9 cellular contexts compared by ENCODE assay signal in the genomic region with DNA sequence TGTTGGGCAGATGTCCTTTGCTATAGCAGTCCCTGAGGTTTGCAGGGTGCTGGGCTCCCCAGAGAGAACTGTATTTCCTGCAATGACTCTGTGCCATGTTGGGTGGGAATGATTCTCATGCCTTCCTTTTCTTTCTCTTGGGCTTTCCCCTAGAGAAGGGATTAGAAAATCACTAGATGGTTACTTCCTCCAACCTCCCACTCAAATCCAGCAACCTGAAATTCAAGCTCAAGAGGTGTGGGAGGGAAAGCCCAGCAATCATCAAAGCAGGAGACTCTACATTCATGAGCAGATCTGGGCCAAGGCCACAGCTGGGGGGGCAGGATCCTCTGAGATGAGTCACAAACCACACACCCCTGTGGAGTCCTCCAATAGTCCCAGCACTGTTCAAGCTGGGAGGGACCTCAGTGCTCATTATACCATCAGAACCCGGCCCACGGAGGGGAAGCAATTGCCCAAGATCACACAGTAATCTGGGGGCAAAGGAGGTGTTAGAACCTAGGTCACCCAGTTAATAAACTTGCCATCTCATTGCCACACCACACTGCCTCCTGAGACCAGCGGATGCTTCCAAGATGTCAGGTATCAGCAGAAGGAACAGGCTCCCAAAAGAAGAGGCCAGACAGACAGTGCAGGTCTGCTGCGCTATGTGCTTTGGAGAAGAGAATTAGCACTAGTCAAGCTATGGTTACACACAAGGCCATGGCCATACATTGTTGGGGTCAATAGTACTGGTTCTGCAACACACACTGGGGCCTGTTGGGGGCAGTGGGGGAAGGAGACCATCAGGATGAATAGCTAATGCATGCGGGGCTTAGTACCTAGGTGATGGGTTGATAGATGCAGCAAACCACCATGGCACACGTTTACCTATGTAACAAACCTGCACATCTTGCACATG.
A peak's percentile ranks its signal among the peaks of the same experiment; 100 is the strongest.
DNase-seq lines count a peak whose midpoint lies in the region; ATAC-seq and TF ChIP-seq lines count a peak whose summit lies in the region.
"Had no signal": no experiment of that assay in that cellular context is flagged by ENCODE, and none has a peak within 500 bp of the region (broad histone marks: within the 10 kb centered on the region; RNA-seq: fewer than 3 reads in every experiment).

No MANE protein-coding gene starts in this region.

- no peak for TF ChIP-seq CTCF in natural killer cell (IDR thresholded peaks at IDR 0.05)
- peak; percentile 6; the same call in 1 of the 2 replicates for TF ChIP-seq CTCF in OCI-LY1 (IDR thresholded peaks at IDR 0.05; ENCODE audit: low read length)
- TF ChIP-seq CTCF in kidney epithelial cell (IDR thresholded peaks at IDR 0.05; ENCODE audit: insufficient read depth, low read length, poor library complexity, severe bottlenecking), result peak; percentile 6

- H3F3A ChIP-seq in OCI-LY1 (ENCODE audit: insufficient read depth, low read length), result no peaks in the 10 kb centered on the region

- H3K4me3 ChIP-seq in OCI-LY1 (ENCODE audit: low read depth, low read length, poor library complexity, severe bottlenecking), result no peak overlapping the region
- no peak overlapping the region for H3K4me3 ChIP-seq in kidney epithelial cell (ENCODE audit: low read depth, low read length)

- H3K27ac ChIP-seq in OCI-LY1 (ENCODE audit: low read depth, low read length, poor library complexity, severe bottlenecking) (no peak overlapping the region), caudate nucleus (ENCODE audit: low read depth, low read length) (no peak overlapping the region)

- no peak overlapping the region for H3K4me2 ChIP-seq in OCI-LY1 (ENCODE audit: low read length)

- intact Hi-C loops in natural killer cell (cut with micrococcal nuclease), result no loop called here

- H3K4me3 Mint-ChIP-seq in natural killer cell treated with Interleukin-12 subunit alpha and Interleukin-12 subunit beta and Interleukin-15 and Interleukin-18, amount 100 ng/mL, for 72 hours, result no peak overlapping the region
- no peak overlapping the region for H3K4me3 Mint-ChIP-seq in natural killer cell
- H3K4me3 Mint-ChIP-seq: neural crest cell had no signal

- no peaks in the 10 kb centered on the region for H3K36me3 Mint-ChIP-seq in natural killer cell treated with Interleukin-12 subunit alpha and Interleukin-12 subunit beta and Interleukin-15 and Interleukin-18, amount 100 ng/mL, for 72 hours
- H3K36me3 Mint-ChIP-seq in natural killer cell, result no peaks in the 10 kb centered on the region

- H3K9me3 ChIP-seq in OCI-LY1 (ENCODE audit: low read length), result no peaks in the 10 kb centered on the region

- H3K4me1 Mint-ChIP-seq in natural killer cell treated with Interleukin-12 subunit alpha and Interleukin-12 subunit beta and Interleukin-15 and Interleukin-18, amount 100 ng/mL, for 72 hours (ENCODE audit: low read depth in 2 of 2), result no peaks in the 10 kb centered on the region
- H3K4me1 Mint-ChIP-seq in natural killer cell, result no peaks in the 10 kb centered on the region
- H3K4me1 Mint-ChIP-seq: neural crest cell had no signal

- no peak overlapping the region for H3K9ac ChIP-seq in OCI-LY1 (ENCODE audit: low read length)

- H2AFZ ChIP-seq in OCI-LY1 (ENCODE audit: low read length), result no peak overlapping the region

- no peaks in the 10 kb centered on the region for H3K79me2 ChIP-seq in OCI-LY1 (ENCODE audit: insufficient read depth, low read length)

- no peaks in the 10 kb centered on the region for H3K9me2 ChIP-seq in OCI-LY1 (ENCODE audit: low read depth, low read length)

- peaks cover 14 to 24% of the 10 kb centered on the region in 2 donors for H3K27me3 Mint-ChIP-seq in natural killer cell treated with Interleukin-12 subunit alpha and Interleukin-12 subunit beta and Interleukin-15 and Interleukin-18, amount 100 ng/mL, for 72 hours
- peaks cover 5 to 21% of the 10 kb centered on the region in 2 donors for H3K27me3 Mint-ChIP-seq in natural killer cell (ENCODE audit: low read depth in 2 of 2)

- H3K4me1 ChIP-seq in OCI-LY1 (ENCODE audit: insufficient read depth, low read length, severe bottlenecking), result no peaks in the 10 kb centered on the region

- H3K27me3 ChIP-seq in OCI-LY1 (ENCODE audit: insufficient read depth, low read length), result no peaks in the 10 kb centered on the region
- no peaks in the 10 kb centered on the region for H3K27me3 ChIP-seq in kidney epithelial cell (ENCODE audit: control insufficient read depth, insufficient read depth, low read length)

- no peaks in the 10 kb centered on the region for H4K20me1 ChIP-seq in OCI-LY1 (ENCODE audit: insufficient read depth, low read length)

- H3K9me3 Mint-ChIP-seq in natural killer cell treated with Interleukin-12 subunit alpha and Interleukin-12 subunit beta and Interleukin-15 and Interleukin-18, amount 100 ng/mL, for 72 hours, result no peaks in the 10 kb centered on the region
- H3K9me3 Mint-ChIP-seq in natural killer cell, result no peaks in the 10 kb centered on the region
- H3K9me3 Mint-ChIP-seq: neural crest cell had no signal

- DNase-seq in natural killer cell treated with Interleukin-12 subunit alpha and Interleukin-12 subunit beta and Interleukin-15 and Interleukin-18, amount 100 ng/mL, for 72 hours (ENCODE audit: low spot score), result no peak
- no peak for DNase-seq in natural killer cell
- peak; percentile 81 for DNase-seq in kidney epithelial cell (ENCODE audit: low read depth)
- DNase-seq in NAMALWA (ENCODE audit: low spot score), result no peak
- no peak for DNase-seq in caudate nucleus (lab: John Stamatoyannopoulos, UW)
- no peak for DNase-seq in NCI-H1436 treated with DMSO at 0.1 percent for 48 hours (lab: John Stamatoyannopoulos, UW)

- ATAC-seq in natural killer cell treated with Interleukin-12 subunit alpha and Interleukin-12 subunit beta and Interleukin-15 and Interleukin-18, amount 100 ng/mL, for 72 hours, result peak; percentile 69 to 70
- ATAC-seq in natural killer cell (no peak), HG02884 (IDR thresholded peaks at IDR 0.05; ENCODE audit: unreplicated experiment) (peak; percentile 94)

- H3K36me3 ChIP-seq in OCI-LY1 (ENCODE audit: insufficient read depth, low read length) (no peaks in the 10 kb centered on the region), kidney epithelial cell (ENCODE audit: control insufficient read depth, insufficient read depth, low read length) (no peaks in the 10 kb centered on the region)

- no peak overlapping the region for H3K27ac Mint-ChIP-seq in natural killer cell treated with Interleukin-12 subunit alpha and Interleukin-12 subunit beta and Interleukin-15 and Interleukin-18, amount 100 ng/mL, for 72 hours
- no peak overlapping the region for H3K27ac Mint-ChIP-seq in natural killer cell

Comparison
In these comparisons a context has a peak if more than half of its experiments do, and no peak if none do; other contexts are left out.
1. ATAC-seq: peak in natural killer cell treated with Interleukin-12 subunit alpha and Interleukin-12 subunit beta and Interleukin-15 and Interleukin-18, amount 100 ng/mL, for 72 hours (2 of 2) and HG02884 (single experiment); none in natural killer cell (0 of 3).